Comparison of ENCODE assay signal across 24 cellular contexts in the genomic region with DNA sequence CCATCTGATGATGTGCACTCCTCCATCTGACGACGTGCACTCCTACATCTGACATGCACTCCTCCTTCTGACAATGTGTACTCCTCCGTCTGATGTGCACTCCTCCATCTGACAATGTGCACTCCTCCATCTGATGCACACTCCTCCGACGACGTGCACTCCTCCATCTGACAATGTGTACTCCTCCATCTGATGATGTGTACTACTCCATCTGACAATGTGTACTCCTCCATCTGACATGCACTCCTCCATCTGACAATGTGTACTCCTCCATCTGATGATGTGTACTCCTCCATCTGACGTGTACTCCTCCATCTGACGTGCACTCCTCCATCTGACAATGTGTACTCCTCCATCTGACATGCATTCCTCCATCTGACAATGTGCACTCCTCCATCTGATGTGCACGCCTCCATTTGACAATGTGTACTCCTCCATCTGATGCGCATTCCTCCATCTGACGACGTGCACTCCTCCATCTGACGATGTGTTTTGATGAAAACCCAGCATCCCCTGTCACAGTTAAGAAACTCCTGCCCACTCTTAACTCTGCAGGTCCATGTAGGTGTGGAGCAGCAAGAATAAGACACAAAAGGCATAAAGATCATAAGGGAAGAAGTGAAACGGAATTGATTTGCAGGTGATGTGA. TPM values are rescaled to one million over a fixed set of nuclear protein-coding genes. Genes with fewer than 3 reads are reported as not detected.
"Had no signal": no experiment of that assay in that cellular context is flagged by ENCODE, and none has a peak within 500 bp of the region (broad histone marks: within the 10 kb centered on the region; RNA-seq: fewer than 3 reads in every experiment).

No MANE protein-coding gene starts in this region.

- FAIRE-seq: RCC 7860 had no signal

- H3K27ac ChIP-seq: HL-60, KMS-11, SJSA1, SK-N-MC had no signal

- H3K9me3 ChIP-seq: SJSA1 had no signal

- H3K36me3 ChIP-seq: SJSA1 had no signal

- H3K9ac ChIP-seq: KMS-11 had no signal

- DNase-seq: IMR-90, Kasumi-1, MM.1S, NCI-H1092 treated with DMSO at 0.1 percent for 48 hours, NCI-H1436, NCI-H187, NCI-H2029, NCI-H2081 treated with DMSO at 0.1 percent for 48 hours, NCI-H2171, NCI-H226, NCI-H446, NCI-H510A, NCI-H524 treated with DMSO at 0.1 percent for 48 hours, NCI-H69, NCI-H774, Right ventricle myocardium superior, RPMI8226, SIG-M5 had no signal

- H3K4me2 ChIP-seq: KMS-11 had no signal

- H3K4me3 ChIP-seq: SJSA1, SK-N-MC had no signal

- H3K4me1 ChIP-seq: SJSA1 had no signal

RNA-seq across cellular contexts. Expression of a gene that starts 9.7 kb away (rescaled TPM):
- total RNA-seq: IMR-90, M059J, Right ventricle myocardium superior, SJSA1 had no signal
- polyA plus RNA-seq: IMR-90 had no signal

RNA-seq across cellular contexts. Expression of a gene that starts 35.8 kb away (rescaled TPM):
- total RNA-seq: IMR-90, M059J, Right ventricle myocardium superior, SJSA1 had no signal
- polyA plus RNA-seq: IMR-90 had no signal
